In genomic region chr20:2130062-2130591, GRCh38 we compare ENCODE assay signal across 16 cellular contexts. TPM values are rescaled to one million over a fixed set of nuclear protein-coding genes. Genes with fewer than 3 reads are reported as not detected.
A peak's percentile ranks its signal among the peaks of the same experiment; 100 is the strongest.
DNase-seq lines count a peak whose midpoint lies in the region; ATAC-seq and TF ChIP-seq lines count a peak whose summit lies in the region.
"Had no signal": no experiment of that assay in that cellular context is flagged by ENCODE, and none has a peak within 500 bp of the region (broad histone marks: within the 10 kb centered on the region; RNA-seq: fewer than 3 reads in every experiment).

No MANE protein-coding gene starts in this region.

- H2BK20ac ChIP-seq in H9 (ENCODE audit: low read depth, low read length, poor library complexity, severe bottlenecking) = no peak overlapping the region

- no peak overlapping the region for H3K56ac ChIP-seq in H9 (ENCODE audit: insufficient read length, low read depth, low read length)

- H2BK12ac ChIP-seq in H9 (ENCODE audit: insufficient read length, low read depth, low read length) (no peak overlapping the region), neuronal stem cell (ENCODE audit: low read length) (no peak overlapping the region)

- no peaks in the 10 kb centered on the region for H3K9me3 ChIP-seq in BLaER1 treated with 17β-estradiol and CSF1 and Interleukin-3, amounts not matched to agents 10 nM and 100 nM (replicated peaks in 1 of 11)
- H3K9me3 ChIP-seq in H9 (ENCODE audit: control insufficient read depth, low read depth, low read length) (no peaks in the 10 kb centered on the region), neuronal stem cell (replicated peaks in 1 of 2; ENCODE audit: control insufficient read depth in 2 of 2, insufficient read depth in 1 of 2, low read depth in 1 of 2, low read length in 2 of 2) (no peaks in the 10 kb centered on the region), upper lobe of right lung (no peaks in the 10 kb centered on the region)
- H3K9me3 ChIP-seq: uterus had no signal

- H3K14ac ChIP-seq in H9 (ENCODE audit: insufficient read depth, low read length) = peak overlapping the region; percentile 34; the same call in 1 of the 2 replicates
- no peak overlapping the region for H3K14ac ChIP-seq in neuronal stem cell (ENCODE audit: low read length)

- no peaks in the 10 kb centered on the region for H3K23me2 ChIP-seq in H9 (ENCODE audit: insufficient read length, low read depth, low read length, poor library complexity, severe bottlenecking)

- H3K4ac ChIP-seq in H9 (ENCODE audit: low read depth, low read length) (no peak overlapping the region), neuronal stem cell (ENCODE audit: low read length) (no peak overlapping the region)

- peak overlapping the region; percentile 65 to 91 (median 77) for H3K4me2 ChIP-seq in BLaER1 treated with 17β-estradiol and CSF1 and Interleukin-3, amounts not matched to agents 10 nM and 100 nM
- H3K4me2 ChIP-seq in H9 (ENCODE audit: insufficient read depth, insufficient read length, low read length) (no peak overlapping the region), neuronal stem cell (ENCODE audit: insufficient read depth, low read length, poor library complexity, severe bottlenecking) (no peak overlapping the region)

- no peak overlapping the region for H2BK120ac ChIP-seq in H9 (ENCODE audit: low read depth, low read length, poor library complexity, severe bottlenecking)
- H2BK120ac ChIP-seq in neuronal stem cell (ENCODE audit: low read depth, low read length) = no peak overlapping the region

- no CpG with 5 or more reads among the region's 15 CpGs for WGBS in H9 (ENCODE audit: extremely low coverage, insufficient read length, low lambda C conversion rate)
- WGBS in neuronal stem cell (ENCODE audit: extremely low coverage in 2 of 2, insufficient read length in 2 of 2, insufficient replicate concordance in 1 of 2), 2 donors = no CpG with 5 or more reads among the region's 15 CpGs

- H2AK5ac ChIP-seq in H9 (ENCODE audit: insufficient read length, low read length) (no peak overlapping the region), neuronal stem cell (ENCODE audit: low read depth, low read length) (no peak overlapping the region)

- H2BK5ac ChIP-seq in H9 (ENCODE audit: insufficient read length, low read length) (no peak overlapping the region), neuronal stem cell (ENCODE audit: low read length) (no peak overlapping the region)

- H3K27ac ChIP-seq in BLaER1 treated with 17β-estradiol and CSF1 and Interleukin-3, amounts not matched to agents 10 nM and 100 nM = peak overlapping the region in 5 of 11 experiments; percentile 6 to 61 (median 26); a peak in 9 of 22 replicates
- no peak overlapping the region for H3K27ac ChIP-seq in H9 (ENCODE audit: insufficient read length, low read depth, low read length)
- H3K27ac ChIP-seq in neuronal stem cell (replicated peaks; ENCODE audit: low read length) = no peak overlapping the region
- H3K27ac ChIP-seq in upper lobe of right lung = no peak overlapping the region
- H3K27ac ChIP-seq: SK-N-MC, uterus, VCaP had no signal

- no peak overlapping the region for H4K5ac ChIP-seq in H9 (ENCODE audit: insufficient read length, low read depth, low read length)

- peaks cover 3 to 53% (median 26%) of the 10 kb centered on the region in 11 experiments; a peak in 17 of 22 replicates for H3K36me3 ChIP-seq in BLaER1 treated with 17β-estradiol and CSF1 and Interleukin-3, amounts not matched to agents 10 nM and 100 nM
- H3K36me3 ChIP-seq in neuronal stem cell (replicated peaks in 1 of 2; ENCODE audit: control insufficient read depth in 2 of 2, insufficient read depth in 2 of 2, low read length in 2 of 2) = peaks cover 0 to 27% of the 10 kb centered on the region in 2 donors
- H3K36me3 ChIP-seq in upper lobe of right lung = peaks cover 6% of the 10 kb centered on the region
- H3K36me3 ChIP-seq: uterus had no signal

- DNase-seq in H9 (no peak), chondrocyte (ENCODE audit: low spot score) (peak; percentile 24), neuronal stem cell (ENCODE audit: low spot score) (no peak), upper lobe of right lung (no peak)
- no peak for DNase-seq in stimulated activated CD4-positive, alpha-beta T cell treated with anti-CD3 and anti-CD28 coated beads, Interleukin-4, amount 100 ng/mL, for 24 hours
- DNase-seq: cortex of kidney, NCI-H1092, NCI-H226, uterus had no signal

- intact Hi-C loops in upper lobe of right lung (cut with DNase I) = no loop called here

- H2BK15ac ChIP-seq in H9 (ENCODE audit: low read depth, low read length) (no peak overlapping the region), neuronal stem cell (ENCODE audit: low read length) (no peak overlapping the region)

- 0 out of 5 replicates have a peak overlapping the region, but pooled peaks of 1 of the 2 experiments have one; percentile 15 for H3K4me3 Mint-ChIP-seq in H9
- no peak overlapping the region for H3K4me3 Mint-ChIP-seq in chondrocyte (ENCODE audit: unreplicated experiment)
- H3K4me3 Mint-ChIP-seq: activated naive CD4-positive, alpha-beta T cell treated with anti-CD3 and anti-CD28 coated beads, Interleukin-2, amount 50 U/mL, for 24 hours had no signal

- no peaks in the 10 kb centered on the region; the same call in 1 of the 2 replicates for H3K27me3 Mint-ChIP-seq in H9 (ENCODE audit: low read depth)
- H3K27me3 Mint-ChIP-seq in chondrocyte (ENCODE audit: low read depth) = no peaks in the 10 kb centered on the region
- H3K27me3 Mint-ChIP-seq: activated naive CD4-positive, alpha-beta T cell treated with anti-CD3 and anti-CD28 coated beads, Interleukin-2, amount 50 U/mL, for 24 hours; IgD-negative memory B cell had no signal

- H4K8ac ChIP-seq in H9 (replicated peaks; ENCODE audit: insufficient read length, low read depth, low read length) (no peak overlapping the region), neuronal stem cell (ENCODE audit: low read depth, low read length) (no peak overlapping the region)

- H3K27me3 ChIP-seq in BLaER1 treated with 17β-estradiol and CSF1 and Interleukin-3, amounts not matched to agents 10 nM and 100 nM = no peaks in the 10 kb centered on the region
- H3K27me3 ChIP-seq in H9 (ENCODE audit: insufficient read depth, low read length) = no peaks in the 10 kb centered on the region
- no peaks in the 10 kb centered on the region for H3K27me3 ChIP-seq in neuronal stem cell (ENCODE audit: control insufficient read depth in 3 of 3, insufficient read depth in 3 of 3, low read depth in 1 of 3, low read length in 3 of 3)
- no peaks in the 10 kb centered on the region for H3K27me3 ChIP-seq in upper lobe of right lung
- H3K27me3 ChIP-seq: uterus had no signal

- no peak for TF ChIP-seq CTCF in H9 (conservative IDR thresholded peaks at IDR 0.05)
- no peak for TF ChIP-seq CTCF in chondrocyte (IDR thresholded peaks at IDR 0.05)
- TF ChIP-seq CTCF in upper lobe of right lung (IDR thresholded peaks at IDR 0.05) = no peak

- ATAC-seq in HG02840 (IDR thresholded peaks at IDR 0.05; ENCODE audit: low FRiP score, unreplicated experiment) (no peak), HG02973 (IDR thresholded peaks at IDR 0.05; ENCODE audit: unreplicated experiment) (no peak), upper lobe of right lung (no peak)

- no peak overlapping the region for H3K23ac ChIP-seq in H9 (ENCODE audit: insufficient read length, low read depth, low read length)
- no peak overlapping the region for H3K23ac ChIP-seq in neuronal stem cell (ENCODE audit: low read depth, low read length, poor library complexity)

- peaks cover 71 to 100% (median 96%) of the 10 kb centered on the region in 10 experiments for H3K4me1 ChIP-seq in BLaER1 treated with 17β-estradiol and CSF1 and Interleukin-3, amounts not matched to agents 10 nM and 100 nM
- H3K4me1 ChIP-seq in H9 (ENCODE audit: insufficient read depth, low read length) (peaks cover 7% of the 10 kb centered on the region; the same call in 1 of the 2 replicates), neuronal stem cell (ENCODE audit: control insufficient read depth in 2 of 2, insufficient read depth in 1 of 2, low read depth in 1 of 2, low read length in 2 of 2) (peaks cover 5 to 21% of the 10 kb centered on the region in 2 donors), upper lobe of right lung (peaks cover 32% of the 10 kb centered on the region)

- peaks cover 3 to 12% (median 6%) of the 10 kb centered on the region in 3 experiments; a peak in 4 of 7 replicates for H3K36me3 Mint-ChIP-seq in H9 (ENCODE audit: insufficient read depth in 1 of 3, low read depth in 3 of 3)
- H3K36me3 Mint-ChIP-seq in chondrocyte (ENCODE audit: low read depth) = peaks cover 3% of the 10 kb centered on the region
- H3K36me3 Mint-ChIP-seq: IgD-negative memory B cell had no signal

- H3T11ph ChIP-seq in H9 (ENCODE audit: low read length) = no peak overlapping the region

- no peaks in the 10 kb centered on the region for H3K9me3 Mint-ChIP-seq in H9
- H3K9me3 Mint-ChIP-seq in chondrocyte (ENCODE audit: low read depth) = no peaks in the 10 kb centered on the region
- H3K9me3 Mint-ChIP-seq: activated naive CD4-positive, alpha-beta T cell treated with anti-CD3 and anti-CD28 coated beads, Interleukin-2, amount 50 U/mL, for 24 hours; IgD-negative memory B cell had no signal

- no peaks in the 10 kb centered on the region for H3K79me1 ChIP-seq in H9 (ENCODE audit: insufficient read depth, low read depth, low read length, poor library complexity, severe bottlenecking)
- peaks cover 3% of the 10 kb centered on the region for H3K79me1 ChIP-seq in neuronal stem cell (ENCODE audit: low read depth, low read length)

- no peaks in the 10 kb centered on the region; the same call in 1 of the 2 replicates for H3K79me2 ChIP-seq in H9 (ENCODE audit: insufficient read depth, low read length)

- peaks cover 96 to 100% (median 100%) of the 10 kb centered on the region in 11 experiments for H4K20me1 ChIP-seq in BLaER1 treated with 17β-estradiol and CSF1 and Interleukin-3, amounts not matched to agents 10 nM and 100 nM
- no peaks in the 10 kb centered on the region for H4K20me1 ChIP-seq in H9 (ENCODE audit: control insufficient read depth, insufficient read depth, insufficient read length)

- peak overlapping the region in 3 of 10 experiments; percentile 9 to 30 (median 12); a peak in 3 of 20 replicates for H3K4me3 ChIP-seq in BLaER1 treated with 17β-estradiol and CSF1 and Interleukin-3, amounts not matched to agents 10 nM and 100 nM
- H3K4me3 ChIP-seq in neuronal stem cell (ENCODE audit: low read length in 2 of 2) (no peak overlapping the region), upper lobe of right lung (no peak overlapping the region)
- H3K4me3 ChIP-seq: SK-N-MC, uterus had no signal

- peak overlapping the region in 4 of 11 experiments; percentile 33 to 58 (median 52); a peak in 8 of 22 replicates for H3K9ac ChIP-seq in BLaER1 treated with 17β-estradiol and CSF1 and Interleukin-3, amounts not matched to agents 10 nM and 100 nM
- H3K9ac ChIP-seq in H9 (ENCODE audit: extremely low read depth, insufficient read length, low read length) (no peak overlapping the region), neuronal stem cell (ENCODE audit: low read depth, low read length, poor library complexity) (no peak overlapping the region)

- no peak overlapping the region for H4K91ac ChIP-seq in H9 (ENCODE audit: insufficient read length, low read depth, low read length)
- H4K91ac ChIP-seq in neuronal stem cell (ENCODE audit: low read depth, low read length, poor library complexity) = no peak overlapping the region

- no peak overlapping the region for H3K18ac ChIP-seq in H9 (ENCODE audit: insufficient read length, low read depth, low read length)
- peak overlapping the region; percentile 60 for H3K18ac ChIP-seq in neuronal stem cell (ENCODE audit: low read length)

- H2AFZ ChIP-seq in H9 (ENCODE audit: low read length) = no peak overlapping the region
- H2AFZ ChIP-seq in neuronal stem cell (ENCODE audit: low read length) = no peak overlapping the region

- H3K4me1 Mint-ChIP-seq in H9 (peaks cover 44 to 45% of the 10 kb centered on the region in 2 experiments), chondrocyte (ENCODE audit: low read depth) (peaks cover 54% of the 10 kb centered on the region)

- peak overlapping the region in 2 of 3 experiments; percentile 14 to 74; a peak in 4 of 7 replicates for H3K27ac Mint-ChIP-seq in H9
- peak overlapping the region; percentile 77 for H3K27ac Mint-ChIP-seq in chondrocyte (ENCODE audit: unreplicated experiment)
- H3K27ac Mint-ChIP-seq: activated naive CD4-positive, alpha-beta T cell treated with anti-CD3 and anti-CD28 coated beads, Interleukin-2, amount 50 U/mL, for 24 hours had no signal

RNA-seq across cellular contexts. Expression of gene STK35, which starts 28.5 kb away (rescaled TPM):
- total RNA-seq in H9 (2021) (65.2 and 66.2 TPM in 2 replicates), chondrocyte (13.7 to 16.0 TPM (median 14.5 TPM) in 3 replicates), upper lobe of right lung (13.0 TPM)
- 25.6 TPM for polyA plus RNA-seq in neuronal stem cell (2013, experiment 1 of 2)
- 26.5 TPM for polyA plus RNA-seq in neuronal stem cell (2013, experiment 2 of 2)

Comparison
In these comparisons a context has a peak if more than half of its experiments do, and no peak if none do; other contexts are left out.
1. H3K4me2 ChIP-seq: peak in BLaER1 treated with 17β-estradiol and CSF1 and Interleukin-3, amounts not matched to agents 10 nM and 100 nM (11 of 11); none in H9 (single experiment) and neuronal stem cell (single experiment).